ENCODE assay signal across 8 cellular contexts in the genomic region with DNA sequence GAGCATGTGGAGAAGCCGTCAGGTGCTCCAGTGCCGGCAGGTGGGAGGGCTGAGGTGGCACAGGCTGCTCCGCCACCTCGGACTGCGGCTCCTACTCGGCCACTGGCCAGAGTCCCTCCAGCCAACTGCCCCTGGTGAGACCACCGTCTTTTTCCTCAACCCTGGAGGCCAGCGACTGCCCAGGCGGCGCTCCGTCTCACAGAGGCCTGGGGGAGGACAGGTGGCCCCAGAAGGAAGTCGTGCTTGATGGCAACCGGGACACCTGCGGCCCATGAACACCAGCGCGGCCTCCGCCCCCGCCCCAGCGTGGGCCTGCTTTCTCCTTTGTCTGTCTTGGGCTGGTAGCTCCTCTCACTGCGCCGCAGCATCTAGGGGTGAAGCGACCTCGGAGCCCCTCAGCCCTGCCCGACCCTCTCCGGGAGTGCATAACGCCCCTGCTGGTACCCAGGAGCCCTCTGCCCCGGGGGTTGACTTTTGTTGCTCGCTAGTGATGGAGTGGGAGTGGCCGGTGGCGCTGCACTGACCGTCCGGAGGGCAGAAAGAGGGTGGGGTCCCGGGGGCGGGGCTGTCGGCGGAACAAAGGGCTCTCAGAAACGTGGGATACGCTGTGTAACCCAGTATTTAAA. TPM values are rescaled to one million over a fixed set of nuclear protein-coding genes. Genes with fewer than 3 reads are reported as not detected.
DNase-seq lines count a peak whose midpoint lies in the region; ATAC-seq, FAIRE-seq and TF ChIP-seq lines count a peak whose summit lies in the region.

No MANE protein-coding gene starts in this region.

- no peak for TF ChIP-seq CTCF in astrocyte of the spinal cord (IDR thresholded peaks at IDR 0.05; ENCODE audit: low read depth, low read length)

- H3K4me3 ChIP-seq in astrocyte of the spinal cord (ENCODE audit: low read depth, low read length) = peak overlapping the region; percentile 56

- H3K27ac Mint-ChIP-seq in activated CD4-positive, alpha-beta T cell treated with anti-CD3 and anti-CD28 coated beads for 36 hours = no peak overlapping the region
- peak overlapping the region in 2 of 10 donors; percentile 62 to 85 for H3K27ac Mint-ChIP-seq in naive thymus-derived CD8-positive, alpha-beta T cell

- H3K36me3 Mint-ChIP-seq in activated CD4-positive, alpha-beta T cell treated with anti-CD3 and anti-CD28 coated beads for 36 hours (ENCODE audit: low read depth) = no peaks in the 10 kb centered on the region
- H3K36me3 Mint-ChIP-seq in naive thymus-derived CD8-positive, alpha-beta T cell = peaks cover 0 to 3% (median 0%) of the 10 kb centered on the region in 3 donors

- POLR2A ChIA-PET in activated CD4-positive, alpha-beta T cell treated with anti-CD3 and anti-CD28 coated beads for 36 hours (lab: Charles Lee) = no interaction called here
- POLR2A ChIA-PET in naive thymus-derived CD8-positive, alpha-beta T cell (lab: Charles Lee) = no interaction called here

- CTCF ChIA-PET in activated CD4-positive, alpha-beta T cell treated with anti-CD3 and anti-CD28 coated beads for 36 hours (lab: Charles Lee) = interaction anchor here (1.7 kb wide), 1 partner anchor 19 kb away, joined by 6 read pairs; no protein-coding TSS in a partner anchor

- in situ Hi-C loops in astrocyte of the spinal cord (cut with HindIII; ENCODE audit: low sequenced_read_pairs) = no loop called here

- peak; percentile 22 for ATAC-seq in activated CD4-positive, alpha-beta T cell treated with anti-CD3 and anti-CD28 coated beads for 36 hours
- peak; percentile 43 to 45 for ATAC-seq in naive thymus-derived CD8-positive, alpha-beta T cell
- no peak for ATAC-seq in GM18505 (IDR thresholded peaks at IDR 0.05; ENCODE audit: unreplicated experiment)

- peak; percentile 55 for DNase-seq in activated CD4-positive, alpha-beta T cell treated with anti-CD3 and anti-CD28 coated beads for 36 hours
- no peak for DNase-seq in activated CD4-positive, alpha-beta T cell treated with anti-CD3 and anti-CD28 coated beads, Interleukin-2, amount 50 U/mL, for 4 hours
- DNase-seq in NCI-H345 treated with DMSO at 0.1 percent for 48 hours (lab: John Stamatoyannopoulos, UW; ENCODE audit: unreplicated experiment) (peak; percentile 29), astrocyte of the spinal cord (ENCODE audit: low read depth, low spot score) (no peak), Kasumi-1 (lab: John Stamatoyannopoulos, UW) (no peak), GM12892 (ENCODE audit: insufficient read length) (no peak)
- peak in 4 of 10 donors; percentile 13 to 34 (median 33) for DNase-seq in naive thymus-derived CD8-positive, alpha-beta T cell

- FAIRE-seq in GM12892 (lab: Jason Lieb, UNC) = no peak

- H3K4me1 Mint-ChIP-seq in activated CD4-positive, alpha-beta T cell treated with anti-CD3 and anti-CD28 coated beads for 36 hours = peaks cover 43% of the 10 kb centered on the region
- H3K4me1 Mint-ChIP-seq in naive thymus-derived CD8-positive, alpha-beta T cell = peaks cover 22 to 58% (median 47%) of the 10 kb centered on the region in 4 donors

- TF ChIP-seq POLR2A in GM18505 (IDR thresholded peaks at IDR 0.05; ENCODE audit: borderline replicate concordance, extremely low read depth, insufficient read depth, insufficient read length) (no peak), GM12892 (IDR thresholded peaks at IDR 0.05; ENCODE audit: low read depth, low read length) (no peak)

- no peaks in the 10 kb centered on the region for H3K9me3 Mint-ChIP-seq in activated CD4-positive, alpha-beta T cell treated with anti-CD3 and anti-CD28 coated beads for 36 hours (ENCODE audit: low read depth)
- H3K9me3 Mint-ChIP-seq in naive thymus-derived CD8-positive, alpha-beta T cell = peaks cover 0 to 4% (median 0%) of the 10 kb centered on the region in 9 donors

- peak overlapping the region; percentile 55 for H3K4me3 Mint-ChIP-seq in activated CD4-positive, alpha-beta T cell treated with anti-CD3 and anti-CD28 coated beads for 36 hours
- peak overlapping the region; percentile 54 to 96 (median 76) for H3K4me3 Mint-ChIP-seq in naive thymus-derived CD8-positive, alpha-beta T cell

- intact Hi-C loops in activated CD4-positive, alpha-beta T cell treated with anti-CD3 and anti-CD28 coated beads for 36 hours (cut with DNase I, micrococcal nuclease) = loop anchor here in 1 of 2 experiments (2.0 kb wide), 1 partner anchor 19 kb away; no protein-coding TSS in a partner anchor

- peaks cover 65% of the 10 kb centered on the region for H3K27me3 Mint-ChIP-seq in activated CD4-positive, alpha-beta T cell treated with anti-CD3 and anti-CD28 coated beads for 36 hours
- H3K27me3 Mint-ChIP-seq in naive thymus-derived CD8-positive, alpha-beta T cell = peaks cover 37 to 81% (median 59%) of the 10 kb centered on the region in 5 donors

RNA-seq across cellular contexts. Expression of gene TUBB2B, which starts 0.7 kb away (rescaled TPM):
- under 1 TPM in 1 of 2 experiments, not detected in 1; 0.09 TPM for total RNA-seq in activated CD4-positive, alpha-beta T cell treated with anti-CD3 and anti-CD28 coated beads for 36 hours
- total RNA-seq in naive thymus-derived CD8-positive, alpha-beta T cell = not detected
- polyA plus RNA-seq in naive thymus-derived CD8-positive, alpha-beta T cell = under 1 TPM in 2 of 3 donors, not detected in 1; 0.08 to 0.20 TPM
- polyA plus RNA-seq in GM12892 (2012; ENCODE audit: missing spikeins) = 39.9 TPM

RNA-seq across cellular contexts. Expression of gene PSMG4, which starts 30.6 kb away (rescaled TPM):
- 10 to 100 TPM; 22.2 to 23.2 TPM for total RNA-seq in activated CD4-positive, alpha-beta T cell treated with anti-CD3 and anti-CD28 coated beads for 36 hours
- total RNA-seq in naive thymus-derived CD8-positive, alpha-beta T cell = 10 to 100 TPM; 39.2 to 39.4 TPM
- polyA plus RNA-seq in naive thymus-derived CD8-positive, alpha-beta T cell = 10 to 100 TPM; 66.4 to 69.4 (median 67.2) TPM
- polyA plus RNA-seq in GM12892 (2012; ENCODE audit: missing spikeins) = 18.9 TPM

Comparison
In these comparisons a context has a peak if more than half of its experiments do, and no peak if none do; other contexts are left out.
1. DNase-seq: peak in activated CD4-positive, alpha-beta T cell treated with anti-CD3 and anti-CD28 coated beads for 36 hours (single experiment) and NCI-H345 treated with DMSO at 0.1 percent for 48 hours (single experiment); none in activated CD4-positive, alpha-beta T cell treated with anti-CD3 and anti-CD28 coated beads, Interleukin-2, amount 50 U/mL, for 4 hours (0 of 2), astrocyte of the spinal cord (single experiment), Kasumi-1 (0 of 2) and GM12892 (single experiment).